20 cellular contexts compared by ENCODE assay signal in the genomic region with DNA sequence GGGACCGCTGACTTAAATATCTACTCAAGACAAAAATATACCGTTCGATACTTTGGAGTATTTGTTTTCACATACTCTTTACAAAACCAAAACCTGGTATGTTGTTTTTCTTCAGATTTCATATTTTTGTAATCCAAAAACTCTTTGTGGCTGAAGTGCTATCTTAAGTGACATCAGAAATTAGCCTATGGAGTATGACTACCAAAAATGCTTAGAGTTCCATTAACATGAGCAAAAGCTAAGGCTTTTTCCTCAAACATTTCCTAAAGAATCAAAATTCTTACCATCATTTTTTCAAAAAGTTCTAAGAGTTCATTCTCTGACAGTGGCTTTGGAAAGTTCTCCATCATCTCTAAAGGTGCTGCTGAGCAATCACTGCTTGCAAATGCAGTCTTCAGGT.
"Had no signal": no experiment of that assay in that cellular context is flagged by ENCODE, and none has a peak within 500 bp of the region (broad histone marks: within the 10 kb centered on the region; RNA-seq: fewer than 3 reads in every experiment).

No MANE protein-coding gene starts in this region.

- ATAC-seq: activated naive CD8-positive, alpha-beta T cell treated with anti-CD3 and anti-CD28 coated beads, Interleukin-2, amount 50 U/mL, for 24 hours; body of pancreas; effector memory CD8-positive, alpha-beta T cell; gastroesophageal sphincter; heart right ventricle; left colon; lower lobe of right lung; psoas muscle; sciatic nerve; stimulated activated naive CD8-positive, alpha-beta T cell treated with anti-CD3 and anti-CD28 coated beads, Interleukin-15, amount 100 ng/mL, for 72 hours had no signal

- H3K4me3 Mint-ChIP-seq: activated naive CD4-positive, alpha-beta T cell treated with anti-CD3 and anti-CD28 coated beads for 36 hours; activated naive CD8-positive, alpha-beta T cell treated with anti-CD3 and anti-CD28 coated beads, Interleukin-2, amount 50 U/mL, for 24 hours; dendritic cell treated with granulocyte-macrophage colony-stimulating factor and Interleukin-4, amounts not matched to agents 40 ng/mL and 50 ng/mL, for 4 days; effector memory CD8-positive, alpha-beta T cell; mesothelial cell of epicardium; nephron progenitor cell; stimulated activated naive CD8-positive, alpha-beta T cell treated with anti-CD3 and anti-CD28 coated beads, Interleukin-15, amount 100 ng/mL, for 72 hours; type B pancreatic cell had no signal

- H3K27me3 Mint-ChIP-seq: dendritic cell treated with granulocyte-macrophage colony-stimulating factor and Interleukin-4, amounts not matched to agents 40 ng/mL and 50 ng/mL, for 4 days; effector memory CD8-positive, alpha-beta T cell; stimulated activated naive CD8-positive, alpha-beta T cell treated with anti-CD3 and anti-CD28 coated beads, Interleukin-15, amount 100 ng/mL, for 72 hours; type B pancreatic cell had no signal

- H3K4me3 ChIP-seq: body of pancreas, gastroesophageal sphincter, heart right ventricle, lower lobe of right lung, psoas muscle had no signal

- H3K4me1 Mint-ChIP-seq: activated naive CD8-positive, alpha-beta T cell treated with anti-CD3 and anti-CD28 coated beads, Interleukin-2, amount 50 U/mL, for 24 hours; nephron progenitor cell; stimulated activated naive CD8-positive, alpha-beta T cell treated with anti-CD3 and anti-CD28 coated beads, Interleukin-15, amount 100 ng/mL, for 72 hours had no signal

- H3K27ac ChIP-seq: body of pancreas, gastroesophageal sphincter, heart right ventricle, lower lobe of right lung, psoas muscle had no signal

- DNase-seq: activated CD4-positive, alpha-beta T cell treated with anti-CD3 and anti-CD28 coated beads, Interleukin-2, amount 50 U/mL, for 1 hour; activated CD8-positive, alpha-beta memory T cell treated with anti-CD3 and anti-CD28 coated beads for 24 hours; activated naive CD4-positive, alpha-beta T cell treated with anti-CD3 and anti-CD28 coated beads for 36 hours; activated naive CD8-positive, alpha-beta T cell treated with anti-CD3 and anti-CD28 coated beads, Interleukin-2, amount 50 U/mL, for 24 hours; body of pancreas; central memory CD4-positive, alpha-beta T cell; effector memory CD8-positive, alpha-beta T cell; heart right ventricle; left colon; lower lobe of right lung; nephron progenitor cell; psoas muscle; stimulated activated CD4-positive, alpha-beta T cell treated with anti-CD3 and anti-CD28 coated beads, Interleukin-1b, Interleukin-23, amount 100 ng/mL, for 48 hours; stimulated activated naive CD8-positive, alpha-beta T cell treated with anti-CD3 and anti-CD28 coated beads, Interleukin-15, amount 100 ng/mL, for 72 hours; T-helper 9 cell had no signal

- H3K4me1 ChIP-seq: body of pancreas, gastroesophageal sphincter, heart right ventricle, lower lobe of right lung, psoas muscle had no signal

- H3K27me3 ChIP-seq: body of pancreas, gastroesophageal sphincter, heart right ventricle had no signal

- H3K36me3 ChIP-seq: gastroesophageal sphincter, lower lobe of right lung had no signal

- H3K27ac Mint-ChIP-seq: activated naive CD4-positive, alpha-beta T cell treated with anti-CD3 and anti-CD28 coated beads for 36 hours; activated naive CD8-positive, alpha-beta T cell treated with anti-CD3 and anti-CD28 coated beads, Interleukin-2, amount 50 U/mL, for 24 hours; dendritic cell treated with granulocyte-macrophage colony-stimulating factor and Interleukin-4, amounts not matched to agents 40 ng/mL and 50 ng/mL, for 4 days; effector memory CD8-positive, alpha-beta T cell; mesothelial cell of epicardium; nephron progenitor cell; stimulated activated naive CD8-positive, alpha-beta T cell treated with anti-CD3 and anti-CD28 coated beads, Interleukin-15, amount 100 ng/mL, for 72 hours; type B pancreatic cell had no signal
